ENCODE assay signal across 1 cellular context in the genomic region with DNA sequence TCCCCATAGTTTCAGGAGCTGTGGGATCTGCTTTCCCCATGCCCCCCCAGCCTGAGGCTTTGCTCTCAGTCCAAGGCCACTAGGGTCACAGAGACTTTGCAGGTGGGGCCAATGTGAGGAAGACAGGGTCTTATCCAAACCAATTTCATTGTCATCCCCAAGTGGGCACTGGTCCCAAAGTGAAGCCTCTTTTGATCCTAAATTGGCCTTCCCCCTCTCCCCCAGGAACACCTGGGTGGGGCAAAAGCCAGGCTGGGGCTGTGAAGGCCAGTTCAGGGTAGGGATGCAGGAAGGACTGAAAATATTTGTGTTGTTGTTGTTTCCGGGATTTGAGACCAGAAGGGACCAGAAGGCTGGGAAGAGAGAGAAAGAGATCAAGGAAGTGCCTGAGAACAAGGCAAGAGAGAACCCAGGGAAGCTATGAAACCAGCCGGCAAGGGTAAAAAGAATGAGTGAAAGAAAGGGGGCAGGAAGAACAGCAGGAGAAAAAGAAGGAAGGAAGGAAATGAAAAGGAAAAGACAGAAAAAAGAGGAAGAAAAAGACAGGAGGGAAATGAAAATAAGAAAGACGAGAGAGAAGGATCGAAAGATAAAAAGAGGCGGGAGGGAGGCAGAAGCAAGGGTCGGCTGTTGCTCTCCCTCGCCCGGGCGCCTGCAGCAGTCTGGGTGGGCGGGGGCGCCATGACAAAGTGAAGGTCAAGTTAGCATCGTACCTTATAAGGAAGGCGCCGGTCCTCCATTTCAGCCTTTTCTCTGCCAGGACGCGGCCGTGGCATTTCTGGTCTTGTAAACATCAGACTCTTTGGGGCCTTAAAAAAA.
A peak's percentile ranks its signal among the peaks of the same experiment; 100 is the strongest.
TF ChIP-seq lines count a peak whose summit lies in the region.

No MANE protein-coding gene starts in this region.

TF ChIP-seq in GM12878, 131 proteins besides CTCF, POLR2A, EP300 and RAD21:
- TF ChIP-seq SREBF2 (IDR thresholded peaks at IDR 0.05; ENCODE audit: low read length) = no peak
- TF ChIP-seq, protein P1, sequence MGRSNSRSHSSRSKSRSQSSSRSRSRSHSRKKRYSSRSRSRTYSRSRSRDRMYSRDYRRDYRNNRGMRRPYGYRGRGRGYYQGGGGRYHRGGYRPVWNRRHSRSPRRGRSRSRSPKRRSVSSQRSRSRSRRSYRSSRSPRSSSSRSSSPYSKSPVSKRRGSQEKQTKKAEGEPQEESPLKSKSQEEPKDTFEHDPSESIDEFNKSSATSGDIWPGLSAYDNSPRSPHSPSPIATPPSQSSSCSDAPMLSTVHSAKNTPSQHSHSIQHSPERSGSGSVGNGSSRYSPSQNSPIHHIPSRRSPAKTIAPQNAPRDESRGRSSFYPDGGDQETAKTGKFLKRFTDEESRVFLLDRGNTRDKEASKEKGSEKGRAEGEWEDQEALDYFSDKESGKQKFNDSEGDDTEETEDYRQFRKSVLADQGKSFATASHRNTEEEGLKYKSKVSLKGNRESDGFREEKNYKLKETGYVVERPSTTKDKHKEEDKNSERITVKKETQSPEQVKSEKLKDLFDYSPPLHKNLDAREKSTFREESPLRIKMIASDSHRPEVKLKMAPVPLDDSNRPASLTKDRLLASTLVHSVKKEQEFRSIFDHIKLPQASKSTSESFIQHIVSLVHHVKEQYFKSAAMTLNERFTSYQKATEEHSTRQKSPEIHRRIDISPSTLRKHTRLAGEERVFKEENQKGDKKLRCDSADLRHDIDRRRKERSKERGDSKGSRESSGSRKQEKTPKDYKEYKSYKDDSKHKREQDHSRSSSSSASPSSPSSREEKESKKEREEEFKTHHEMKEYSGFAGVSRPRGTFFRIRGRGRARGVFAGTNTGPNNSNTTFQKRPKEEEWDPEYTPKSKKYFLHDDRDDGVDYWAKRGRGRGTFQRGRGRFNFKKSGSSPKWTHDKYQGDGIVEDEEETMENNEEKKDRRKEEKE (IDR thresholded peaks at IDR 0.05) = no peak
- TF ChIP-seq SUZ12 (IDR thresholded peaks at IDR 0.05; ENCODE audit: unreplicated experiment) = peak; percentile 46
- no peak for TF ChIP-seq NBN (IDR thresholded peaks at IDR 0.05)
- no peak for TF ChIP-seq ETV6 (conservative IDR thresholded peaks at IDR 0.05 in 1 of 2, IDR thresholded peaks at IDR 0.05 in 1 of 2; ENCODE audit: borderline replicate concordance in 1 of 2, low read depth in 1 of 2)
- no peak for TF ChIP-seq CBX5 (IDR thresholded peaks at IDR 0.05; ENCODE audit: low read depth)
TF ChIP-seq in GM12878: peak in this region for 1.
